In the genomic region with DNA sequence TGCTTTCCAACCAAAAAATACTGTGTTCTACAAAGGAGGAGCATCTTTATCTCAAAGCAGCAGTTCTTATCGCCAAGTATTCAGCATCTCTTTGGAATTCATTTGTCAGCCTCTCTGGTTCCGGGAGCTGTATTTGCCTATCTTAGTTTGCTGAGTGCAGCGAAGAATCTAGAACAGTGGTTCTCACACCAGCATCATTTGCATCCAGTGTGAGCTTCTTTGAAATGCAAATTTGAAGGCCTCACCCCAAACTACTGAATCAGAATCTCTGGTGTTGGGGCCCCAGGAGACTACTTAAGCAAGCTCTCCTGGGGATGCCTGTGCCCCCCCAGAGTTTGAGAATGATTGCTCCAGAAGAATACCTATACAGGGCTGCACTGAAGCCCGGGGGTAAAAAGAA, we compare ENCODE assay signal across 10 cellular contexts. TPM values are rescaled to one million over a fixed set of nuclear protein-coding genes. Genes with fewer than 3 reads are reported as not detected.
DNase-seq lines count a peak whose midpoint lies in the region; ATAC-seq and TF ChIP-seq lines count a peak whose summit lies in the region.
"Had no signal": no experiment of that assay in that cellular context is flagged by ENCODE, and none has a peak within 500 bp of the region (broad histone marks: within the 10 kb centered on the region; RNA-seq: fewer than 3 reads in every experiment).

No MANE protein-coding gene starts in this region.

- DNase-seq in CD4-positive, CD25-positive, alpha-beta regulatory T cell = no peak
- no peak for DNase-seq in activated CD4-positive, alpha-beta memory T cell treated with anti-CD3 and anti-CD28 coated beads, Interleukin-2, amount 10 ng/mL, durations not matched to agents 7 days and 5 days
- peak in 1 of 2 donors; percentile 35 for DNase-seq in memory B cell (ENCODE audit: low spot score in 2 of 2)
- DNase-seq in SHP77 (lab: John Stamatoyannopoulos, UW) = no peak

- peak overlapping the region; percentile 100 for H3K27ac ChIP-seq in CD4-positive, CD25-positive, alpha-beta regulatory T cell (ENCODE audit: insufficient read depth, low read length, poor library complexity, severe bottlenecking)
- H3K27ac ChIP-seq: SJSA1 had no signal

- peaks cover 28 to 53% (median 40%) of the 10 kb centered on the region in 4 donors for H3K4me1 Mint-ChIP-seq in CD4-positive, CD25-positive, alpha-beta regulatory T cell
- H3K4me1 Mint-ChIP-seq in activated CD4-positive, alpha-beta memory T cell treated with anti-CD3 and anti-CD28 coated beads, Interleukin-2, amount 10 ng/mL, durations not matched to agents 7 days and 5 days = peaks cover 43% of the 10 kb centered on the region
- peaks cover 33% of the 10 kb centered on the region for H3K4me1 Mint-ChIP-seq in memory B cell

- POLR2A ChIA-PET in activated CD4-positive, alpha-beta memory T cell treated with anti-CD3 and anti-CD28 coated beads, Interleukin-2, amount 10 ng/mL, durations not matched to agents 7 days and 5 days (lab: Charles Lee) = interaction anchor here (0.6 to 5.2 kb wide), 6 partner anchors 18 to 183 kb away, joined by 3 to 96 read pairs (median 22); a partner anchor contains a TSS

- H3K4me1 ChIP-seq in CD4-positive, CD25-positive, alpha-beta regulatory T cell (ENCODE audit: control insufficient read depth, insufficient read depth, low read length, poor library complexity, severe bottlenecking) = peaks cover 34% of the 10 kb centered on the region

- peak overlapping the region; percentile 30 to 97 (median 86) for H3K4me3 Mint-ChIP-seq in CD4-positive, CD25-positive, alpha-beta regulatory T cell
- peak overlapping the region; percentile 90 for H3K4me3 Mint-ChIP-seq in activated CD4-positive, alpha-beta memory T cell treated with anti-CD3 and anti-CD28 coated beads, Interleukin-2, amount 10 ng/mL, durations not matched to agents 7 days and 5 days
- peak overlapping the region; percentile 67 for H3K4me3 Mint-ChIP-seq in memory B cell

- peaks cover 8% of the 10 kb centered on the region for H3K27me3 Mint-ChIP-seq in CD4-positive, CD25-positive, alpha-beta regulatory T cell
- H3K27me3 Mint-ChIP-seq in activated CD4-positive, alpha-beta memory T cell treated with anti-CD3 and anti-CD28 coated beads, Interleukin-2, amount 10 ng/mL, durations not matched to agents 7 days and 5 days = no peaks in the 10 kb centered on the region
- no peaks in the 10 kb centered on the region for H3K27me3 Mint-ChIP-seq in memory B cell

- CTCF ChIA-PET in activated CD4-positive, alpha-beta memory T cell treated with anti-CD3 and anti-CD28 coated beads, Interleukin-2, amount 10 ng/mL, durations not matched to agents 7 days and 5 days (lab: Charles Lee) = interaction anchor here (1.7 to 2.7 kb wide), 2 partner anchors 8 to 49 kb away, joined by 9 to 11 read pairs; no protein-coding TSS in a partner anchor

- peak overlapping the region in 2 of 3 donors; percentile 94 to 96 for H3K27ac Mint-ChIP-seq in CD4-positive, CD25-positive, alpha-beta regulatory T cell
- H3K27ac Mint-ChIP-seq in activated CD4-positive, alpha-beta memory T cell treated with anti-CD3 and anti-CD28 coated beads, Interleukin-2, amount 10 ng/mL, durations not matched to agents 7 days and 5 days = peak overlapping the region; percentile 8
- peak overlapping the region; percentile 98 for H3K27ac Mint-ChIP-seq in memory B cell

- H3K36me3 ChIP-seq in CD4-positive, CD25-positive, alpha-beta regulatory T cell (ENCODE audit: control insufficient read depth, insufficient read depth, low read length) = no peaks in the 10 kb centered on the region
- H3K36me3 ChIP-seq: ascending aorta had no signal

- no peak for ATAC-seq in CD4-positive, CD25-positive, alpha-beta regulatory T cell (ENCODE audit: low read depth in 2 of 2)
- ATAC-seq in memory B cell (ENCODE audit: low read depth) = peak; percentile 28
- ATAC-seq in HG02973 (IDR thresholded peaks at IDR 0.05; ENCODE audit: unreplicated experiment) = no peak
- no peak for ATAC-seq in GM19395 (IDR thresholded peaks at IDR 0.05; ENCODE audit: unreplicated experiment)
- ATAC-seq in HG02571 (IDR thresholded peaks at IDR 0.05; ENCODE audit: unreplicated experiment) = no peak

- H3K27me3 ChIP-seq in CD4-positive, CD25-positive, alpha-beta regulatory T cell (ENCODE audit: control insufficient read depth, insufficient read depth, low read length) = no peaks in the 10 kb centered on the region
- H3K27me3 ChIP-seq: ascending aorta, SJSA1 had no signal

- peaks cover 0 to 2% (median 0%) of the 10 kb centered on the region in 7 donors for H3K9me3 Mint-ChIP-seq in CD4-positive, CD25-positive, alpha-beta regulatory T cell
- H3K9me3 Mint-ChIP-seq in activated CD4-positive, alpha-beta memory T cell treated with anti-CD3 and anti-CD28 coated beads, Interleukin-2, amount 10 ng/mL, durations not matched to agents 7 days and 5 days = peaks cover under 1% of the 10 kb centered on the region
- no peaks in the 10 kb centered on the region for H3K9me3 Mint-ChIP-seq in memory B cell

- TF ChIP-seq POLR2A in GM19099 (IDR thresholded peaks at IDR 0.05; ENCODE audit: extremely low read depth, insufficient read length, low read depth) = peak; percentile 36

- no peaks in the 10 kb centered on the region for H3K9me3 ChIP-seq in CD4-positive, CD25-positive, alpha-beta regulatory T cell (ENCODE audit: control insufficient read depth in 2 of 2, low read length in 2 of 2)
- H3K9me3 ChIP-seq: ascending aorta, SJSA1 had no signal

- peak overlapping the region; percentile 4 for H3K4me3 ChIP-seq in CD4-positive, CD25-positive, alpha-beta regulatory T cell (ENCODE audit: low read depth, low read length)

- peaks cover 5% of the 10 kb centered on the region for H3K36me3 Mint-ChIP-seq in CD4-positive, CD25-positive, alpha-beta regulatory T cell
- peaks cover 18% of the 10 kb centered on the region for H3K36me3 Mint-ChIP-seq in activated CD4-positive, alpha-beta memory T cell treated with anti-CD3 and anti-CD28 coated beads, Interleukin-2, amount 10 ng/mL, durations not matched to agents 7 days and 5 days (ENCODE audit: low read depth)
- peaks cover 4% of the 10 kb centered on the region for H3K36me3 Mint-ChIP-seq in memory B cell

RNA-seq across cellular contexts. Expression of a gene that starts 1.5 kb away (rescaled TPM):
- total RNA-seq in CD4-positive, CD25-positive, alpha-beta regulatory T cell = 80.4 TPM
- 100 to 1,000 TPM in 1 of 4 donors, 10 to 100 TPM in 3; 62.3 to 110 (median 95.8) TPM for polyA plus RNA-seq in CD4-positive, CD25-positive, alpha-beta regulatory T cell
- total RNA-seq in activated CD4-positive, alpha-beta memory T cell treated with anti-CD3 and anti-CD28 coated beads, Interleukin-2, amount 10 ng/mL, durations not matched to agents 7 days and 5 days = 10 to 100 TPM; 82.9 to 90.8 TPM

Comparison
In these comparisons a context has a peak if more than half of its experiments do, and no peak if none do; other contexts are left out.
1. H3K27ac Mint-ChIP-seq: peak in every context shown above with its lines; median percentile 98 in memory B cell; 95 in CD4-positive, CD25-positive, alpha-beta regulatory T cell; 8 in activated CD4-positive, alpha-beta memory T cell treated with anti-CD3 and anti-CD28 coated beads, Interleukin-2, amount 10 ng/mL, durations not matched to agents 7 days and 5 days.